ENCODE assay signal across 8 cellular contexts in genomic region chr2:96951125-96951654, GRCh38. TPM values are rescaled to one million over a fixed set of nuclear protein-coding genes. Genes with fewer than 3 reads are reported as not detected.
DNase-seq lines count a peak whose midpoint lies in the region; ATAC-seq and TF ChIP-seq lines count a peak whose summit lies in the region.

No MANE protein-coding gene starts in this region.

- TF ChIP-seq CTCF in activated CD8-positive, alpha-beta T cell treated with anti-CD3 and anti-CD28 coated beads for 36 hours (IDR thresholded peaks at IDR 0.05) = peak; percentile 95

- H3K9me3 Mint-ChIP-seq in activated CD8-positive, alpha-beta T cell treated with anti-CD3 and anti-CD28 coated beads for 36 hours = no peaks in the 10 kb centered on the region

- CTCF ChIA-PET in activated CD8-positive, alpha-beta T cell treated with anti-CD3 and anti-CD28 coated beads for 36 hours (lab: Charles Lee) = interaction anchor here (0.7 to 6.8 kb wide), 30 partner anchors 9 to 319 kb away, joined by 3 to 147 read pairs (median 5); partner anchors contain the start of genes ANKRD36, ANKRD39 and SEMA4C

- no peak overlapping the region for H3K4me3 Mint-ChIP-seq in activated CD8-positive, alpha-beta T cell treated with anti-CD3 and anti-CD28 coated beads for 36 hours

- H3K27ac Mint-ChIP-seq in activated CD8-positive, alpha-beta T cell treated with anti-CD3 and anti-CD28 coated beads for 36 hours = no peak overlapping the region

- intact Hi-C loops in activated CD8-positive, alpha-beta T cell treated with anti-CD3 and anti-CD28 coated beads for 36 hours (cut with micrococcal nuclease) = no loop called here

- POLR2A ChIA-PET in activated CD8-positive, alpha-beta T cell treated with anti-CD3 and anti-CD28 coated beads for 36 hours (lab: Charles Lee) = interaction anchor here (0.8 to 1.4 kb wide), 4 partner anchors 12 to 166 kb away, joined by 3 to 6 read pairs (median 4); partner anchors contain the start of gene ANKRD39

- H3K36me3 Mint-ChIP-seq in activated CD8-positive, alpha-beta T cell treated with anti-CD3 and anti-CD28 coated beads for 36 hours (ENCODE audit: low read depth) = no peaks in the 10 kb centered on the region

- DNase-seq in DMS 273 (lab: John Stamatoyannopoulos, UW; ENCODE audit: unreplicated experiment) (peak; percentile 86), NCI-H748 (lab: John Stamatoyannopoulos, UW; ENCODE audit: unreplicated experiment) (peak; percentile 76), lung microvascular endothelial cell (ENCODE audit: low read depth in 2 of 2) (peak; percentile 57 to 80), GOT3 (lab: John Stamatoyannopoulos, UW) (no peak)
- DNase-seq in activated CD8-positive, alpha-beta T cell treated with anti-CD3 and anti-CD28 coated beads for 36 hours = peak; percentile 78
- peak; percentile 67 for DNase-seq in effector CD4-positive, alpha-beta T cell
- DNase-seq in stimulated activated CD8-positive, alpha-beta memory T cell treated with anti-CD3 and anti-CD28 coated beads, Interleukin-15, amount 100 ng/mL, for 1 hour (ENCODE audit: low read depth) = peak; percentile 57

- H3K27me3 Mint-ChIP-seq in activated CD8-positive, alpha-beta T cell treated with anti-CD3 and anti-CD28 coated beads for 36 hours = no peaks in the 10 kb centered on the region

- H3K4me1 Mint-ChIP-seq in activated CD8-positive, alpha-beta T cell treated with anti-CD3 and anti-CD28 coated beads for 36 hours (ENCODE audit: low read depth) = peaks cover 18% of the 10 kb centered on the region

- ATAC-seq in HG03045 (IDR thresholded peaks at IDR 0.05; ENCODE audit: unreplicated experiment) = peak; percentile 62
- peak; percentile 93 for ATAC-seq in activated CD8-positive, alpha-beta T cell treated with anti-CD3 and anti-CD28 coated beads for 36 hours

RNA-seq across cellular contexts. Expression of gene FAM178B, which starts 35.2 kb away (rescaled TPM):
- under 1 TPM; 0.72 to 0.77 TPM for total RNA-seq in activated CD8-positive, alpha-beta T cell treated with anti-CD3 and anti-CD28 coated beads for 36 hours
- total RNA-seq in lung microvascular endothelial cell = not detected in 2 replicates
